In the genomic region with DNA sequence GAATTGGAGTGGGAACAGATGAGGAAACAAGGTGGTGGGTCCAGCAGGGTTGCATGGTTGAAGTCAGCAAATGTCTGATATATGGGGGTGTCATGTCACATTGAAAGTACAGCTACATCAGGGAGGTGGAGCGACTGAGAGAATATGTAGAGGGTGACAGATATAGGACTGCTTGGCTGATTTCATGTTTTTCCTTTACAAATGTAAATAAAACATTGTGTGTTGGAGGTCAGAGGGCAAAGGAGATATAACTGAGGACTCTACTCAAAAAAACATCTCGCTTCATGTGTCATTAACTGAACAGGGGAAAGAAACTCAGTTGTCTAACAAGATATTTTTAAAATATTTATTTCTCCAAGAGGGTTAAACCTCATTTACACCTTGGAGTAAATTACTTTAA, we compare ENCODE assay signal across 9 cellular contexts.
"Had no signal": no experiment of that assay in that cellular context is flagged by ENCODE, and none has a peak within 500 bp of the region (broad histone marks: within the 10 kb centered on the region; RNA-seq: fewer than 3 reads in every experiment).

No MANE protein-coding gene starts in this region.

- H3K4me3 ChIP-seq: GM23248, HAP-1, K562 had no signal

- H3K4me3 Mint-ChIP-seq: HFFc6 had no signal

- H3K9ac ChIP-seq: GM23248 had no signal

- ATAC-seq: HCT116, K562 had no signal

- H3K9me3 Mint-ChIP-seq: HFFc6 had no signal

- DNase-seq: GM23248, GOT3, H7, HFFc6, IMR-90, KG1 had no signal

- FAIRE-seq: K562 had no signal

- H3K9me3 ChIP-seq: HAP-1 had no signal

- H3K4me1 ChIP-seq: HAP-1 had no signal

- H3K27ac Mint-ChIP-seq: HFFc6 had no signal

- H3K27ac ChIP-seq: GM23248 had no signal

- H2AFZ ChIP-seq: GM23248 had no signal

- H3K36me3 ChIP-seq: HAP-1 had no signal
